ENCODE assay signal across 8 cellular contexts in genomic region chr12:10612954-10613333, GRCh38. TPM values are rescaled to one million over a fixed set of nuclear protein-coding genes. Genes with fewer than 3 reads are reported as not detected.
DNase-seq lines count a peak whose midpoint lies in the region; ATAC-seq and FAIRE-seq lines count a peak whose summit lies in the region.

No MANE protein-coding gene starts in this region.

- H3K4me3 Mint-ChIP-seq in activated T-helper 2 cell treated with anti-CD3 and anti-CD28 coated beads, Interferon-gamma antibody, Interleukin-2, Interleukin-4, amounts not matched to agents 10 μg/mL and 5 μg/mL and 100 μg/mL, durations not matched to agents 14 hours and 24 hours and 36 hours (ENCODE audit: low read depth) = peak overlapping the region; percentile 100
- H3K4me3 Mint-ChIP-seq in stimulated activated memory B cell treated with anti-CD40 and anti-IgM and Interleukin-4, amounts not matched to agents 10 μg/mL and 1 μg/mL and 100 μg/mL, for 72 hours = peak overlapping the region; percentile 96

- peak; percentile 4 for ATAC-seq in HG03457 (IDR thresholded peaks at IDR 0.05; ENCODE audit: unreplicated experiment)
- no peak for ATAC-seq in stimulated activated memory B cell treated with anti-CD40 and anti-IgM and Interleukin-4, amounts not matched to agents 10 μg/mL and 1 μg/mL and 100 μg/mL, for 72 hours

- H3K27me3 Mint-ChIP-seq in activated T-helper 2 cell treated with anti-CD3 and anti-CD28 coated beads, Interferon-gamma antibody, Interleukin-2, Interleukin-4, amounts not matched to agents 10 μg/mL and 5 μg/mL and 100 μg/mL, durations not matched to agents 14 hours and 24 hours and 36 hours (ENCODE audit: low read depth) = peaks cover 6% of the 10 kb centered on the region
- H3K27me3 Mint-ChIP-seq in stimulated activated memory B cell treated with anti-CD40 and anti-IgM and Interleukin-4, amounts not matched to agents 10 μg/mL and 1 μg/mL and 100 μg/mL, for 72 hours = no peaks in the 10 kb centered on the region

- H3K9me3 Mint-ChIP-seq in activated T-helper 2 cell treated with anti-CD3 and anti-CD28 coated beads, Interferon-gamma antibody, Interleukin-2, Interleukin-4, amounts not matched to agents 10 μg/mL and 5 μg/mL and 100 μg/mL, durations not matched to agents 14 hours and 24 hours and 36 hours = no peaks in the 10 kb centered on the region
- no peaks in the 10 kb centered on the region for H3K9me3 Mint-ChIP-seq in stimulated activated memory B cell treated with anti-CD40 and anti-IgM and Interleukin-4, amounts not matched to agents 10 μg/mL and 1 μg/mL and 100 μg/mL, for 72 hours

- FAIRE-seq in urothelium cell line (lab: Jason Lieb, UNC) = no peak

- peak overlapping the region; percentile 100 for H3K4me3 ChIP-seq in iPS-20b (ENCODE audit: low read length)

- peaks cover 46% of the 10 kb centered on the region for H3K36me3 ChIP-seq in iPS-20b (ENCODE audit: insufficient read depth, low read depth, low read length)

- 0 out of 2 replicates have a peak, but pooled peaks cover 5% of the 10 kb centered on the region for H3K4me1 ChIP-seq in iPS-20b (ENCODE audit: insufficient read depth, low read length)

- intact Hi-C loops in activated T-helper 2 cell treated with anti-CD3 and anti-CD28 coated beads, Interferon-gamma antibody, Interleukin-2, Interleukin-4, amounts not matched to agents 10 μg/mL and 5 μg/mL and 100 μg/mL, durations not matched to agents 14 hours and 24 hours and 36 hours (cut with micrococcal nuclease) = loop anchor here (1.0 to 5.0 kb wide), 5 partner anchors 59 to 666 kb away; partner anchors contain the start of genes SMIM10L1 and STYK1

- H3K9me3 ChIP-seq in iPS-20b (ENCODE audit: insufficient read depth, low read depth, low read length) = no peaks in the 10 kb centered on the region

- H3K9ac ChIP-seq in iPS-20b (ENCODE audit: low read depth, low read length) = peak overlapping the region; percentile 98

- peaks cover 43% of the 10 kb centered on the region for H3K36me3 Mint-ChIP-seq in activated T-helper 2 cell treated with anti-CD3 and anti-CD28 coated beads, Interferon-gamma antibody, Interleukin-2, Interleukin-4, amounts not matched to agents 10 μg/mL and 5 μg/mL and 100 μg/mL, durations not matched to agents 14 hours and 24 hours and 36 hours (ENCODE audit: low read depth)
- peaks cover 23% of the 10 kb centered on the region for H3K36me3 Mint-ChIP-seq in stimulated activated memory B cell treated with anti-CD40 and anti-IgM and Interleukin-4, amounts not matched to agents 10 μg/mL and 1 μg/mL and 100 μg/mL, for 72 hours

- H3K27ac ChIP-seq in iPS-20b (ENCODE audit: low read length) = peak overlapping the region; percentile 86

- H3K4me1 Mint-ChIP-seq in activated T-helper 2 cell treated with anti-CD3 and anti-CD28 coated beads, Interferon-gamma antibody, Interleukin-2, Interleukin-4, amounts not matched to agents 10 μg/mL and 5 μg/mL and 100 μg/mL, durations not matched to agents 14 hours and 24 hours and 36 hours (ENCODE audit: low read depth) = peaks cover 28% of the 10 kb centered on the region
- peaks cover 18% of the 10 kb centered on the region for H3K4me1 Mint-ChIP-seq in stimulated activated memory B cell treated with anti-CD40 and anti-IgM and Interleukin-4, amounts not matched to agents 10 μg/mL and 1 μg/mL and 100 μg/mL, for 72 hours

- H3K27ac Mint-ChIP-seq in activated T-helper 2 cell treated with anti-CD3 and anti-CD28 coated beads, Interferon-gamma antibody, Interleukin-2, Interleukin-4, amounts not matched to agents 10 μg/mL and 5 μg/mL and 100 μg/mL, durations not matched to agents 14 hours and 24 hours and 36 hours = peak overlapping the region; percentile 100
- H3K27ac Mint-ChIP-seq in stimulated activated memory B cell treated with anti-CD40 and anti-IgM and Interleukin-4, amounts not matched to agents 10 μg/mL and 1 μg/mL and 100 μg/mL, for 72 hours = peak overlapping the region; percentile 98

- H3K27me3 ChIP-seq in iPS-20b (ENCODE audit: insufficient read depth, low read length) = no peaks in the 10 kb centered on the region

- DNase-seq in stimulated activated CD4-positive, alpha-beta T cell treated with anti-CD3 and anti-CD28 coated beads, Interleukin-15, amount 100 ng/mL, for 24 hours = peak; percentile 7
- DNase-seq in stimulated activated CD4-positive, alpha-beta T cell treated with anti-CD3 and anti-CD28 coated beads, Interleukin-4, amount 100 ng/mL, for 24 hours = no peak
- DNase-seq in activated T-helper 2 cell treated with anti-CD3 and anti-CD28 coated beads, Interferon-gamma antibody, Interleukin-2, Interleukin-4, amounts not matched to agents 10 μg/mL and 5 μg/mL and 100 μg/mL, durations not matched to agents 14 hours and 24 hours and 36 hours (ENCODE audit: low spot score) = no peak
- DNase-seq in urothelium cell line (ENCODE audit: low spot score) (no peak), NCI-H82 (lab: John Stamatoyannopoulos, UW) (no peak)

RNA-seq across cellular contexts. Expression of gene MAGOHB, which starts 0.5 kb away (rescaled TPM):
- 69.4 and 70.2 TPM in 2 replicates for total RNA-seq in activated T-helper 2 cell treated with anti-CD3 and anti-CD28 coated beads, Interferon-gamma antibody, Interleukin-2, Interleukin-4, amounts not matched to agents 10 μg/mL and 5 μg/mL and 100 μg/mL, durations not matched to agents 14 hours and 24 hours and 36 hours
